Comparison of ENCODE assay signal across 8 cellular contexts in the genomic region with DNA sequence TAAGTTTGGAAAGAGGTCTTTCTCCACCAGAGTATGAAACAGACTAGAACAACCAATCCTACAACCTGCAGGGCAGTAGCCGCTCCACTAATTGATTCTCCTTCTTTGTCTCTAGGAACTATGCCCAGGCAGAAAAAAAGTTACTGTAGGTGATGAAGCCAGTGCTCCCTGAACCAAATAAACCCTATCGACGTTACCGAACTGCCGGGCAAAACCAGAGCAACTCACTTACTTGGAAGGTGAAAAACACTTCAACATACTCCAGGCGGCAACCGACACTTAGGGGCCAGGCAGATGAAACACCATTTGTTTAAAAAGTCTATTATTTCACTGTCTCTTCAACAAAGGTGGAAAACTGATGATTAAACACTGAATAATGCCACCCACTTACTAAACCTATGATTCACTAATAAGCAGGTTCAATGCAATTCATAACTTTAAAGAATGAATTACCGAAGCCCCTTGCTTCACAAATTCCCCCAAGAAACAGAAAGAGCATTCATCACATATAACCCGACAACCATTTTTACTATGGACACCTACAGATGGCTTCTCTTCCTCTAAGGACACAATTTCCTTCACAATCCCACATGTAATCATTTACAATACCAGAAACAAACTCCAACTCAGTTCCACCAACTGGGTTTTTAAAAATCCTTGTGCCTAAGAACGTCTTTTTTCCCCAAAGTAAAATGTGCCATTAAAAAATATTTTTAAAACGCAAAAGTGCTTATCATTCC. TPM values are rescaled to one million over a fixed set of nuclear protein-coding genes. Genes with fewer than 3 reads are reported as not detected.
DNase-seq lines count a peak whose midpoint lies in the region; ATAC-seq and TF ChIP-seq lines count a peak whose summit lies in the region.

No MANE protein-coding gene starts in this region.

- H3F3A ChIP-seq in MM.1S (ENCODE audit: insufficient read depth, low read length), result peaks cover 4% of the 10 kb centered on the region; the same call in 1 of the 2 replicates

- peak overlapping the region; percentile 62 for H3K27ac ChIP-seq in CD8-positive, alpha-beta memory T cell (ENCODE audit: low read depth, low read length)
- H3K27ac ChIP-seq in MM.1S (ENCODE audit: low read length), result no peak overlapping the region

- H3K4me3 Mint-ChIP-seq in CD8-positive, alpha-beta memory T cell, result peak overlapping the region; percentile 70 to 93 (median 85)

- H3K27me3 Mint-ChIP-seq in CD8-positive, alpha-beta memory T cell, result peaks cover 6 to 18% of the 10 kb centered on the region in 2 donors

- no peaks in the 10 kb centered on the region for H3K9me3 Mint-ChIP-seq in CD8-positive, alpha-beta memory T cell

- CTCF ChIA-PET in CD8-positive, alpha-beta memory T cell (lab: Charles Lee), result no interaction called here

- H3K4me1 ChIP-seq in CD8-positive, alpha-beta memory T cell (ENCODE audit: insufficient read depth, low read length), result peaks cover 34% of the 10 kb centered on the region
- H3K4me1 ChIP-seq in MM.1S (ENCODE audit: low read length), result no peaks in the 10 kb centered on the region
- peaks cover 30% of the 10 kb centered on the region for H3K4me1 ChIP-seq in iPS-15b (ENCODE audit: control insufficient read depth, insufficient read depth, low read length)

- H3K4me1 Mint-ChIP-seq in CD8-positive, alpha-beta memory T cell, result peaks cover 57 to 70% (median 68%) of the 10 kb centered on the region in 3 donors

- H3K9ac ChIP-seq in MM.1S (ENCODE audit: low read length), result no peak overlapping the region
- H3K9ac ChIP-seq in iPS-15b (ENCODE audit: low read depth, low read length), result peak overlapping the region; percentile 28

- no peaks in the 10 kb centered on the region for H3K9me2 ChIP-seq in MM.1S (replicated peaks; ENCODE audit: insufficient read depth, low read length)

- POLR2A ChIA-PET in CD8-positive, alpha-beta memory T cell (lab: Charles Lee), result no interaction called here

- peak overlapping the region; percentile 57 for H3K4me3 ChIP-seq in CD8-positive, alpha-beta memory T cell (ENCODE audit: low read length)
- H3K4me3 ChIP-seq in MM.1S (ENCODE audit: low read length) (peak overlapping the region; percentile 68; the same call in 1 of the 2 replicates), iPS-15b (ENCODE audit: low read depth, low read length) (peak overlapping the region; percentile 65)

- H3K4me2 ChIP-seq in MM.1S (ENCODE audit: low read depth, low read length), result peak overlapping the region; percentile 58

- H3K27me3 ChIP-seq in CD8-positive, alpha-beta memory T cell (ENCODE audit: insufficient read depth, low read length, poor library complexity, severe bottlenecking), result no peaks in the 10 kb centered on the region
- H3K27me3 ChIP-seq in MM.1S (replicated peaks; ENCODE audit: insufficient read depth, low read length) (peaks cover 7% of the 10 kb centered on the region; the same call in 1 of the 2 replicates), iPS-15b (ENCODE audit: control insufficient read depth, insufficient read depth, low read length) (peaks cover 16% of the 10 kb centered on the region)

- ATAC-seq in HG03521 (IDR thresholded peaks at IDR 0.05; ENCODE audit: unreplicated experiment), result no peak
- ATAC-seq in HG03565 (IDR thresholded peaks at IDR 0.05; ENCODE audit: unreplicated experiment), result no peak

- H3K79me2 ChIP-seq in MM.1S (ENCODE audit: low read length), result peaks cover 46% of the 10 kb centered on the region

- no peaks in the 10 kb centered on the region for H3K9me3 ChIP-seq in CD8-positive, alpha-beta memory T cell (ENCODE audit: low read length)
- H3K9me3 ChIP-seq in MM.1S (replicated peaks; ENCODE audit: insufficient read depth, low read length), result no peaks in the 10 kb centered on the region
- H3K9me3 ChIP-seq in iPS-15b (ENCODE audit: control insufficient read depth, insufficient read depth, low read length), result no peaks in the 10 kb centered on the region

- DNase-seq in CD8-positive, alpha-beta memory T cell, result peak in 1 of 5 donors; percentile 35
- DNase-seq in MM.1S (peak; percentile 4), SIG-M5 (lab: John Stamatoyannopoulos, UW) (no peak)
- DNase-seq in activated naive CD4-positive, alpha-beta T cell treated with Interleukin-2 at 50 U/mL for 16 hours, result peak; percentile 17
- DNase-seq in stimulated activated CD4-positive, alpha-beta T cell treated with anti-CD3 and anti-CD28 coated beads, Interleukin-12 subunit alpha, Interleukin-12 subunit beta, amount 100 ng/mL, for 4 hours, result peak; percentile 30

- H3K27ac Mint-ChIP-seq in CD8-positive, alpha-beta memory T cell, result peak overlapping the region; percentile 57 to 96 (median 88)

- peaks cover 0 to 12% (median 0%) of the 10 kb centered on the region in 3 donors for H3K36me3 Mint-ChIP-seq in CD8-positive, alpha-beta memory T cell

- H3K36me3 ChIP-seq in CD8-positive, alpha-beta memory T cell (ENCODE audit: insufficient read depth, low read length), result no peaks in the 10 kb centered on the region
- H3K36me3 ChIP-seq in MM.1S (replicated peaks; ENCODE audit: insufficient read depth, low read length), result no peaks in the 10 kb centered on the region
- H3K36me3 ChIP-seq in iPS-15b (ENCODE audit: control insufficient read depth, insufficient read depth, low read length), result no peaks in the 10 kb centered on the region

- no peak for TF ChIP-seq CTCF in MM.1S (IDR thresholded peaks at IDR 0.05; ENCODE audit: low read length)

- H4K20me1 ChIP-seq in MM.1S (ENCODE audit: insufficient read depth, low read length), result no peaks in the 10 kb centered on the region

- H2AFZ ChIP-seq in MM.1S (ENCODE audit: low read length), result no peak overlapping the region

RNA-seq across cellular contexts. Expression of gene NRIP1, which starts 1.5 kb away (rescaled TPM):
- total RNA-seq in CD8-positive, alpha-beta memory T cell, result 10 to 100 TPM; 14.6 to 15.7 TPM
- 37.6 TPM for polyA plus RNA-seq in CD8-positive, alpha-beta memory T cell
